ENCODE assay signal across 19 cellular contexts in the genomic region with DNA sequence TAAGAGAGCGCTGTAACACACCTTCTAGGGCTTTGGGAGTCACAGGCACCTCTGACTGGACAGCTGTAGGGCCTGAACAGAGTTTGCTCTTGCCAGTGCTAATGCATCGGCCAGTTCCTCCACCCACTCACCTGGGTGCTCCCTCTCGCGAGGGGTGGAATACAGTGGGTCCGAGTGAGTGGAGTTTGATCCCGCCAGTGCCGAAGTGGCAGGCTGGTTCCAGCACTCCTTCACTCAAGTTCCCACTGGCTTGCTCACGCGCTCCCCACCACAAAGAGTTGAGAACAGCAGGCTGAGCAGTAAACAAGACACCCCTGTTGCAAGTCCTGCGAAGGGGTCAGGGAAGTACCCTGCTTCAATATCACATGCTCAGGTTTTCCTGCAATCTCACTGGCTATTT.
"Had no signal": no experiment of that assay in that cellular context is flagged by ENCODE, and none has a peak within 500 bp of the region (broad histone marks: within the 10 kb centered on the region; RNA-seq: fewer than 3 reads in every experiment).

No MANE protein-coding gene starts in this region.

- H3K9me3 ChIP-seq: pancreas, stomach, upper lobe of left lung, vagina had no signal

- H2AFZ ChIP-seq: hepatocyte, neural progenitor cell had no signal

- H3K27me3 ChIP-seq: hepatocyte, neural progenitor cell, pancreas, stomach, upper lobe of left lung, vagina had no signal

- H3K36me3 ChIP-seq: neural progenitor cell, pancreas had no signal

- H3K4me2 ChIP-seq: hepatocyte, neural progenitor cell had no signal

- H3K27me3 Mint-ChIP-seq: central memory CD8-positive, alpha-beta T cell; effector memory CD8-positive, alpha-beta T cell had no signal

- H3K4me3 Mint-ChIP-seq: central memory CD8-positive, alpha-beta T cell; effector memory CD8-positive, alpha-beta T cell; mesothelial cell of epicardium; natural killer cell; neural progenitor cell had no signal

- DNase-seq: effector memory CD8-positive, alpha-beta T cell; foreskin melanocyte; kidney glomerular epithelial cell; natural killer cell; occipital lobe; stimulated activated CD4-positive, alpha-beta T cell treated with anti-CD3 and anti-CD28 coated beads, Interleukin-2, amount 100 ng/mL, for 24 hours; stimulated activated CD4-positive, alpha-beta T cell treated with anti-CD3 and anti-CD28 coated beads, Interleukin-4, amount 100 ng/mL, for 4 hours; stimulated activated naive CD4-positive, alpha-beta T cell; stomach; substantia nigra; upper lobe of left lung had no signal

- ATAC-seq: effector memory CD8-positive, alpha-beta T cell; natural killer cell; pancreas; sciatic nerve had no signal

- H3K27ac ChIP-seq: hepatocyte, neural progenitor cell, pancreas, skin epidermis, stomach, upper lobe of left lung, vagina had no signal

- H3K4me1 Mint-ChIP-seq: mesothelial cell of epicardium, neural progenitor cell had no signal

- H3K27ac Mint-ChIP-seq: mesothelial cell of epicardium had no signal

- H3K4me3 ChIP-seq: hepatocyte, neural progenitor cell, pancreas, skin epidermis, stomach, upper lobe of left lung, vagina had no signal

- H3K9ac ChIP-seq: neural progenitor cell had no signal

- FAIRE-seq: pancreas had no signal

- H3K4me1 ChIP-seq: neural progenitor cell, pancreas, stomach had no signal

- H3K9me3 Mint-ChIP-seq: central memory CD8-positive, alpha-beta T cell; effector memory CD8-positive, alpha-beta T cell; natural killer cell had no signal
